ENCODE assay signal across 35 cellular contexts in the genomic region with DNA sequence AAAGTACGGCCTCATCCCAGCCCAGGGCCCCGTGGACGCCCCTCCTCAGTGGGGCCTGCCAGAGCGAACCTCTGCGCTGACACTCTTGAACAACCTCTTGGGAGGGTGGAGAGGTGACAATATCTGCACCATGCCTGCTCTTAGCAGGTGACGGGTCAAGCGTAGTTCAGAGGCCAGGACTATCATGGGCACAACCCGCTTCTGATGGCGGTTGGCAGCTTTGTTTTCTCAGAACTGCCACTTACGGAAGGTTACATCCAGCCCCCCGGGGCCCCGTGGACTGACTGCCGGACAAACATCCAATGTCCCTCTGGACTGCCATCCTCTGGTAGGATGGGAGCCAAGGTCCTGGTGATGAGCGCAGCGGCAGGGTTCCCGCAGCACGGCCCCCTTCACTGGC.
DNase-seq lines count a peak whose midpoint lies in the region; ATAC-seq and TF ChIP-seq lines count a peak whose summit lies in the region.
"Had no signal": no experiment of that assay in that cellular context is flagged by ENCODE, and none has a peak within 500 bp of the region (broad histone marks: within the 10 kb centered on the region; RNA-seq: fewer than 3 reads in every experiment).

No MANE protein-coding gene starts in this region.

- peak overlapping the region; percentile 25 for H3K23ac ChIP-seq in neuronal stem cell (ENCODE audit: low read depth, low read length, poor library complexity)

- H2AFZ ChIP-seq in neuronal stem cell (ENCODE audit: low read length) (no peak overlapping the region), osteoblast (ENCODE audit: low read length) (no peak overlapping the region)

- ATAC-seq in WTC11, result no peak
- ATAC-seq in GM21390 (IDR thresholded peaks at IDR 0.05; ENCODE audit: unreplicated experiment), result no peak
- no peak for ATAC-seq in GM21825 (IDR thresholded peaks at IDR 0.05; ENCODE audit: unreplicated experiment)
- ATAC-seq: A549; CD8-positive, alpha-beta T cell had no signal

- H3K4me2 ChIP-seq in neuronal stem cell (ENCODE audit: insufficient read depth, low read length, poor library complexity, severe bottlenecking) (no peak overlapping the region), osteoblast (ENCODE audit: insufficient read depth, low read length) (no peak overlapping the region)
- H3K4me2 ChIP-seq: A549; BLaER1; BLaER1 treated with 17β-estradiol and CSF1 and Interleukin-3, amounts not matched to agents 10 nM and 100 nM had no signal

- H3K27me3 ChIP-seq in neuronal stem cell (ENCODE audit: control insufficient read depth in 3 of 3, insufficient read depth in 3 of 3, low read depth in 1 of 3, low read length in 3 of 3) (no peaks in the 10 kb centered on the region), osteoblast (ENCODE audit: insufficient read depth, low read length) (no peaks in the 10 kb centered on the region), spleen (replicated peaks in 1 of 7) (no peaks in the 10 kb centered on the region)
- H3K27me3 ChIP-seq: BE2C; BLaER1; BLaER1 treated with 17β-estradiol and CSF1 and Interleukin-3, amounts not matched to agents 10 nM and 100 nM had no signal

- CTCF ChIA-PET in WTC11 (lab: Charles Lee), result no interaction called here

- H3K79me1 ChIP-seq in neuronal stem cell (ENCODE audit: low read depth, low read length), result no peaks in the 10 kb centered on the region

- H3K4me1 ChIP-seq in neuronal stem cell (ENCODE audit: control insufficient read depth in 2 of 2, insufficient read depth in 1 of 2, low read depth in 1 of 2, low read length in 2 of 2) (no peaks in the 10 kb centered on the region), osteoblast (ENCODE audit: insufficient read depth, low read length) (no peaks in the 10 kb centered on the region), spleen (no peaks in the 10 kb centered on the region)
- H3K4me1 ChIP-seq: A549; BE2C; BLaER1; BLaER1 treated with 17β-estradiol and CSF1 and Interleukin-3, amounts not matched to agents 10 nM and 100 nM; Caco-2 had no signal

- H3K9me3 Mint-ChIP-seq in WTC11, result peaks cover 63% of the 10 kb centered on the region
- H3K9me3 Mint-ChIP-seq: CD4-positive, alpha-beta T cell; CD8-positive, alpha-beta T cell had no signal

- intact Hi-C loops in spleen (cut with DNase I; ENCODE audit: low total_unique reads), result no loop called here

- H3K4me3 ChIP-seq in neuronal stem cell (ENCODE audit: low read length in 2 of 2), result peak overlapping the region in 1 of 2 donors; percentile 45
- H3K4me3 ChIP-seq in osteoblast (ENCODE audit: insufficient read depth, low read length), result no peak overlapping the region
- H3K4me3 ChIP-seq in spleen, result no peak overlapping the region
- H3K4me3 ChIP-seq: A549; BLaER1; BLaER1 treated with 17β-estradiol and CSF1 and Interleukin-3, amounts not matched to agents 10 nM and 100 nM had no signal

- H3K79me2 ChIP-seq in osteoblast (ENCODE audit: insufficient read depth, low read length), result no peaks in the 10 kb centered on the region

- no peak overlapping the region for H3K27ac Mint-ChIP-seq in WTC11
- H3K27ac Mint-ChIP-seq: B cell; CD14-positive monocyte; CD4-positive, alpha-beta memory T cell; CD4-positive, alpha-beta T cell; CD4-positive, CD25-positive, alpha-beta regulatory T cell; CD8-positive, alpha-beta memory T cell; CD8-positive, alpha-beta T cell had no signal

- H3K18ac ChIP-seq in neuronal stem cell (ENCODE audit: low read length), result no peak overlapping the region

- TF ChIP-seq POLR2A in spleen (IDR thresholded peaks at IDR 0.05), result no peak

- no peak overlapping the region for H2AK5ac ChIP-seq in neuronal stem cell (ENCODE audit: low read depth, low read length)

- WGBS in neuronal stem cell (ENCODE audit: extremely low coverage in 2 of 2, insufficient read length in 2 of 2, insufficient replicate concordance in 1 of 2), 2 donors, result no CpG with 5 or more reads among the region's 17 CpGs
- 89 to 97% (median 95%) methylated on average over 14 to 17 of the region's 17 CpGs for WGBS in spleen, 5 donors

- no peak overlapping the region for H3K4me3 Mint-ChIP-seq in WTC11
- H3K4me3 Mint-ChIP-seq: B cell; CD14-positive monocyte; CD4-positive, alpha-beta memory T cell; CD4-positive, alpha-beta T cell; CD4-positive, CD25-positive, alpha-beta regulatory T cell; CD8-positive, alpha-beta memory T cell; CD8-positive, alpha-beta T cell had no signal

- no peaks in the 10 kb centered on the region for H4K20me1 ChIP-seq in osteoblast (ENCODE audit: insufficient read depth, low read length)
- H4K20me1 ChIP-seq: BLaER1; BLaER1 treated with 17β-estradiol and CSF1 and Interleukin-3, amounts not matched to agents 10 nM and 100 nM had no signal

- no peak overlapping the region for H3K4ac ChIP-seq in neuronal stem cell (ENCODE audit: low read length)

- H2BK15ac ChIP-seq in neuronal stem cell (ENCODE audit: low read length), result no peak overlapping the region

- no peak overlapping the region for H2BK12ac ChIP-seq in neuronal stem cell (ENCODE audit: low read length)

- no peak overlapping the region for H4K8ac ChIP-seq in neuronal stem cell (ENCODE audit: low read depth, low read length)

- peaks cover 0 to 51% of the 10 kb centered on the region in 2 donors for H3K9me3 ChIP-seq in neuronal stem cell (replicated peaks in 1 of 2; ENCODE audit: control insufficient read depth in 2 of 2, insufficient read depth in 1 of 2, low read depth in 1 of 2, low read length in 2 of 2)
- peaks cover 7% of the 10 kb centered on the region for H3K9me3 ChIP-seq in osteoblast (ENCODE audit: low read depth, low read length)
- H3K9me3 ChIP-seq in spleen, result peaks cover 0 to 6% (median 0%) of the 10 kb centered on the region in 8 donors
- H3K9me3 ChIP-seq: A549; BE2C; BLaER1; BLaER1 treated with 17β-estradiol and CSF1 and Interleukin-3, amounts not matched to agents 10 nM and 100 nM; Caco-2 had no signal

- TF ChIP-seq CTCF in osteoblast (IDR thresholded peaks at IDR 0.05; ENCODE audit: extremely low read depth, low read depth, low read length), result no peak
- TF ChIP-seq CTCF in spleen (IDR thresholded peaks at IDR 0.05 in 8 of 11, conservative IDR thresholded peaks at IDR 0.05 in 3 of 11), result no peak
- no peak for TF ChIP-seq CTCF in WTC11 (IDR thresholded peaks at IDR 0.05)
- TF ChIP-seq CTCF in GM13977 (IDR thresholded peaks at IDR 0.05; ENCODE audit: extremely low read depth, insufficient read depth, missing control alignments), result no peak

- in situ Hi-C loops in GM13977 (cut with MboI; ENCODE audit: low pct_unique_long_range_greater_than_20kb, low sequenced_read_pairs, unreplicated experiment), result no loop called here

- no peak overlapping the region for H2BK5ac ChIP-seq in neuronal stem cell (ENCODE audit: low read length)

- peaks cover 29% of the 10 kb centered on the region for H3K27me3 Mint-ChIP-seq in WTC11 (ENCODE audit: low read depth)
- H3K27me3 Mint-ChIP-seq: B cell; CD4-positive, alpha-beta memory T cell; CD4-positive, CD25-positive, alpha-beta regulatory T cell; CD8-positive, alpha-beta memory T cell had no signal

- no peak overlapping the region for H2BK120ac ChIP-seq in neuronal stem cell (ENCODE audit: low read depth, low read length)

- H3K27ac ChIP-seq in neuronal stem cell (replicated peaks; ENCODE audit: low read length) (no peak overlapping the region), osteoblast (ENCODE audit: low read depth, low read length) (no peak overlapping the region), spleen (no peak overlapping the region)
- H3K27ac ChIP-seq: 22Rv1; A549; BLaER1; BLaER1 treated with 17β-estradiol and CSF1 and Interleukin-3, amounts not matched to agents 10 nM and 100 nM; C4-2B had no signal

- no peak overlapping the region for H3K14ac ChIP-seq in neuronal stem cell (ENCODE audit: low read length)

- H3K36me3 ChIP-seq in neuronal stem cell (replicated peaks in 1 of 2; ENCODE audit: control insufficient read depth in 2 of 2, insufficient read depth in 2 of 2, low read length in 2 of 2) (no peaks in the 10 kb centered on the region), osteoblast (ENCODE audit: insufficient read depth, low read length) (no peaks in the 10 kb centered on the region), spleen (no peaks in the 10 kb centered on the region)
- H3K36me3 ChIP-seq: BE2C; BLaER1; BLaER1 treated with 17β-estradiol and CSF1 and Interleukin-3, amounts not matched to agents 10 nM and 100 nM had no signal

- POLR2A ChIA-PET in WTC11 (lab: Charles Lee), result no interaction called here

- no peak overlapping the region for H4K91ac ChIP-seq in neuronal stem cell (ENCODE audit: low read depth, low read length, poor library complexity)

- peaks cover 72% of the 10 kb centered on the region for H3K36me3 Mint-ChIP-seq in WTC11
- H3K36me3 Mint-ChIP-seq: CD14-positive monocyte; CD4-positive, alpha-beta memory T cell; CD4-positive, CD25-positive, alpha-beta regulatory T cell; CD8-positive, alpha-beta memory T cell; CD8-positive, alpha-beta T cell had no signal

- H3K4me1 Mint-ChIP-seq in WTC11, result no peaks in the 10 kb centered on the region
- H3K4me1 Mint-ChIP-seq: B cell; CD14-positive monocyte; CD4-positive, alpha-beta memory T cell; CD4-positive, CD25-positive, alpha-beta regulatory T cell; CD8-positive, alpha-beta memory T cell had no signal

- H3K9ac ChIP-seq in neuronal stem cell (ENCODE audit: low read depth, low read length, poor library complexity), result no peak overlapping the region
- H3K9ac ChIP-seq: BLaER1; BLaER1 treated with 17β-estradiol and CSF1 and Interleukin-3, amounts not matched to agents 10 nM and 100 nM had no signal

- DNase-seq in neuronal stem cell (ENCODE audit: low spot score), result no peak
- DNase-seq in osteoblast (ENCODE audit: insufficient read length, low spot score, missing footprints), result peak; percentile 59
- DNase-seq in spleen, result peak; percentile 59
- DNase-seq in ureter (ENCODE audit: low spot score), result peak; percentile 35
- DNase-seq in WTC11 (ENCODE audit: low spot score), result no peak
- no peak for DNase-seq in GM13977 (ENCODE audit: low spot score)
- DNase-seq: 8988T; ACHN; AML-193; BE2C; C1 segment of cervical spinal cord; Caco-2; Calu3; CD4-positive, alpha-beta memory T cell; CD4-positive, alpha-beta T cell; CD4-positive, CD25-positive, alpha-beta regulatory T cell; CD8-positive, alpha-beta memory T cell; CD8-positive, alpha-beta T cell; COR-L47; DMS 273 treated with DMSO at 0.1 percent for 48 hours; DMS153; DMS53; DMS79; DMS79 treated with DMSO at 0.1 percent for 48 hours; DND-41; EL had no signal

TF ChIP-seq in WTC11, 78 proteins besides CTCF, POLR2A, EP300 and RAD21 (continues in another document):
- no peak for TF ChIP-seq GABPB1 (CRISPR knock-in tag; IDR thresholded peaks at IDR 0.05)
- TF ChIP-seq, protein P1, sequence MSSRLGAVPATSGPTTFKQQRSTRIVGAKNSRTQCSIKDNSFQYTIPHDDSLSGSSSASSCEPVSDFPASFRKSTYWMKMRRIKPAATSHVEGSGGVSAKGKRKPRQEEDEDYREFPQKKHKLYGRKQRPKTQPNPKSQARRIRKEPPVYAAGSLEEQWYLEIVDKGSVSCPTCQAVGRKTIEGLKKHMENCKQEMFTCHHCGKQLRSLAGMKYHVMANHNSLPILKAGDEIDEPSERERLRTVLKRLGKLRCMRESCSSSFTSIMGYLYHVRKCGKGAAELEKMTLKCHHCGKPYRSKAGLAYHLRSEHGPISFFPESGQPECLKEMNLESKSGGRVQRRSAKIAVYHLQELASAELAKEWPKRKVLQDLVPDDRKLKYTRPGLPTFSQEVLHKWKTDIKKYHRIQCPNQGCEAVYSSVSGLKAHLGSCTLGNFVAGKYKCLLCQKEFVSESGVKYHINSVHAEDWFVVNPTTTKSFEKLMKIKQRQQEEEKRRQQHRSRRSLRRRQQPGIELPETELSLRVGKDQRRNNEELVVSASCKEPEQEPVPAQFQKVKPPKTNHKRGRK (CRISPR knock-in tag; IDR thresholded peaks at IDR 0.05; ENCODE audit: borderline replicate concordance), result no peak

Comparison
In these comparisons a context has a peak if more than half of its experiments do, and no peak if none do; other contexts are left out.
1. DNase-seq: peak in osteoblast (single experiment), spleen (single experiment) and ureter (single experiment); none in neuronal stem cell (single experiment), WTC11 (single experiment) and GM13977 (single experiment).